2 cellular contexts compared by ENCODE assay signal in genomic region chr18:1036926-1037325, GRCh38.
A peak's percentile ranks its signal among the peaks of the same experiment; 100 is the strongest.
TF ChIP-seq lines count a peak whose summit lies in the region.

No MANE protein-coding gene starts in this region.

TF ChIP-seq in HepG2, 621 proteins besides CTCF, POLR2A, EP300 and RAD21:
- TF ChIP-seq MAFK (conservative IDR thresholded peaks at IDR 0.05 in 1 of 2, IDR thresholded peaks at IDR 0.05 in 1 of 2; ENCODE audit: low read length in 2 of 2) = peak; percentile 96 to 98
- TF ChIP-seq ZNF432 (CRISPR knock-in tag; IDR thresholded peaks at IDR 0.05; ENCODE audit: borderline replicate concordance) = no peak
- TF ChIP-seq MAFF (IDR thresholded peaks at IDR 0.05; ENCODE audit: low read depth, low read length) = peak; percentile 97

TF ChIP-seq in K562, 482 proteins besides CTCF, POLR2A, EP300 and RAD21:
- 0 out of 2 replicates have a peak, but pooled peaks have one; percentile 12 for TF ChIP-seq ARID1B (IDR thresholded peaks at IDR 0.05)
- peak; percentile 99 for TF ChIP-seq MAFF (IDR thresholded peaks at IDR 0.05; ENCODE audit: low read length)
- no peak for TF ChIP-seq EGR1 (conservative IDR thresholded peaks at IDR 0.05)
- TF ChIP-seq L3MBTL2 (IDR thresholded peaks at IDR 0.05) = 0 out of 2 replicates have a peak, but pooled peaks have one; percentile 44
- TF ChIP-seq RFX5 (IDR thresholded peaks at IDR 0.05; ENCODE audit: low read depth, low read length) = no peak
- TF ChIP-seq ZNF316 (IDR thresholded peaks at IDR 0.05) = peak; percentile 99
- TF ChIP-seq, protein P1, sequence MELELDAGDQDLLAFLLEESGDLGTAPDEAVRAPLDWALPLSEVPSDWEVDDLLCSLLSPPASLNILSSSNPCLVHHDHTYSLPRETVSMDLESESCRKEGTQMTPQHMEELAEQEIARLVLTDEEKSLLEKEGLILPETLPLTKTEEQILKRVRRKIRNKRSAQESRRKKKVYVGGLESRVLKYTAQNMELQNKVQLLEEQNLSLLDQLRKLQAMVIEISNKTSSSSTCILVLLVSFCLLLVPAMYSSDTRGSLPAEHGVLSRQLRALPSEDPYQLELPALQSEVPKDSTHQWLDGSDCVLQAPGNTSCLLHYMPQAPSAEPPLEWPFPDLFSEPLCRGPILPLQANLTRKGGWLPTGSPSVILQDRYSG (tag; conservative IDR thresholded peaks at IDR 0.05; ENCODE audit: low read depth) = 0 out of 2 replicates have a peak, but pooled peaks have one; percentile 35
- no peak for TF ChIP-seq FOXP4 (CRISPR knock-in tag; IDR thresholded peaks at IDR 0.05; ENCODE audit: borderline replicate concordance)
- peak; percentile 99 for TF ChIP-seq C11orf30 (IDR thresholded peaks at IDR 0.05; ENCODE audit: low read depth)
- TF ChIP-seq MAFK (IDR thresholded peaks at IDR 0.05; ENCODE audit: low read length) = peak; percentile 100
- TF ChIP-seq MXI1 (IDR thresholded peaks at IDR 0.05; ENCODE audit: low read depth, low read length) = no peak
- peak; percentile 99 for TF ChIP-seq MAFG (tag; conservative IDR thresholded peaks at IDR 0.05)
- TF ChIP-seq CREB1 (IDR thresholded peaks at IDR 0.05) = no peak
- TF ChIP-seq CREB1 (CRISPR knock-in tag; IDR thresholded peaks at IDR 0.05) = no peak
- peak; percentile 93 for TF ChIP-seq BACH1 (tag; IDR thresholded peaks at IDR 0.05)
- peak; percentile 93 for TF ChIP-seq NFE2 (IDR thresholded peaks at IDR 0.05; ENCODE audit: low read depth)
- 0 out of 2 replicates have a peak, but pooled peaks have one; percentile 19 for TF ChIP-seq POLR2H (tag; IDR thresholded peaks at IDR 0.05; ENCODE audit: low read depth)
- no peak for TF ChIP-seq ZNF79 (CRISPR knock-in tag; IDR thresholded peaks at IDR 0.05; ENCODE audit: low read depth)
- TF ChIP-seq NCOA4 (IDR thresholded peaks at IDR 0.05; ENCODE audit: partially characterized antibody) = no peak
- no peak for TF ChIP-seq NR2C2 (CRISPR knock-in tag; IDR thresholded peaks at IDR 0.05)
- no peak; the same call in 1 of the 2 replicates for TF ChIP-seq NR2C2 (tag; IDR thresholded peaks at IDR 0.05)
- peak; percentile 66; the same call in 1 of the 2 replicates for TF ChIP-seq NFE2L1 (tag; IDR thresholded peaks at IDR 0.05; ENCODE audit: borderline replicate concordance, low read depth)
TF ChIP-seq in K562: peak in this region for 12.
